ENCODE assay signal across 10 cellular contexts in the genomic region with DNA sequence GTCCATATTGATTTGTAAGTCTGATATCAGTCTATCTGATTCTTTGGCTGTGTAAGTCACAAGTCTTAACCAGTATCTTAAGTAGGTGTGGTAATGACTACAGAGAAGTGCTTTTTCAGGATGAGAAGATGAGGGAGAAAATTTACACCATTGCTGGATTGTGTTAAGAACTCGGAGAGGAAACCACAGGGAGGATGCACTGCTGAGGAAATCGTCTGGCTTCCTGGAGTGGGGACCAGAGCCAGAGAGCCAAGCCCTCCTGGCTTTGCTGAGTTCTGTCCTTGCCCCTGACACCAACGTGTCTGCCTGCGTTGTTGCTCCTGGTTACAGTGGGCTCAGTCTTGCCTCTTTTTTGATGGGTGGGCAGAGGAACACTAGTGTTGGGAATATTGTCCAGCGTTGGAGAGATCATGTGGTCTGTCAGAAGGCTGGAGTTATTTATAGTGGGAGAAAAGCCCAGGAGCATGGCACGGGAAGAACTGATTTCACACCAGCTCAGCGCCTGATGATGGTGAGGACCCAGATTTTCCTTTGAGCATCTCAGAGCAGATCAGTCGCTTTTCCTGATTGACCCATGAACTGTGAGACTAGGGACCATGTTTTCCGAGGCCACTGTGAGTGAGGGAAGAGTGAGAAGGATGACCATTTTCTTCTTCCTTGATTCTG. TPM values are rescaled to one million over a fixed set of nuclear protein-coding genes. Genes with fewer than 3 reads are reported as not detected.
A peak's percentile ranks its signal among the peaks of the same experiment; 100 is the strongest.
DNase-seq lines count a peak whose midpoint lies in the region; ATAC-seq and TF ChIP-seq lines count a peak whose summit lies in the region.
"Had no signal": no experiment of that assay in that cellular context is flagged by ENCODE, and none has a peak within 500 bp of the region (broad histone marks: within the 10 kb centered on the region; RNA-seq: fewer than 3 reads in every experiment).

No MANE protein-coding gene starts in this region.

- H3K9ac ChIP-seq in BLaER1 (peak overlapping the region; percentile 57; the same call in 1 of the 2 replicates), KMS-11 (no peak overlapping the region), endodermal cell (ENCODE audit: extremely low read depth, low read length, poor library complexity, severe bottlenecking) (no peak overlapping the region)

- H3K4me1 ChIP-seq in BLaER1 (peaks cover 89% of the 10 kb centered on the region), KMS-11 (ENCODE audit: low read depth, poor library complexity, severe bottlenecking) (peaks cover 96% of the 10 kb centered on the region), endodermal cell (ENCODE audit: control insufficient read depth, insufficient read depth, low read length) (peaks cover 15% of the 10 kb centered on the region)

- no peak overlapping the region for H2AFZ ChIP-seq in KMS-11 (ENCODE audit: low read depth)

- ATAC-seq in naive thymus-derived CD8-positive, alpha-beta T cell, result no peak
- ATAC-seq: HepG2 had no signal

- peaks cover 92% of the 10 kb centered on the region for H4K20me1 ChIP-seq in BLaER1
- H4K20me1 ChIP-seq in KMS-11 (ENCODE audit: insufficient read depth), result peaks cover 11% of the 10 kb centered on the region; the same call in 1 of the 2 replicates

- H3K4me3 Mint-ChIP-seq in brain (peak overlapping the region in 1 of 5 experiments; percentile 18), endodermal cell (no peak overlapping the region)
- peak overlapping the region in 9 of 10 donors; percentile 6 to 83 (median 62) for H3K4me3 Mint-ChIP-seq in naive thymus-derived CD8-positive, alpha-beta T cell

- DNase-seq in naive thymus-derived CD8-positive, alpha-beta T cell, result no peak
- DNase-seq in GM19238 (ENCODE audit: insufficient read length, low spot score) (no peak), D341Med (ENCODE audit: low spot score) (no peak), endodermal cell (no peak), foreskin fibroblast (no peak)
- DNase-seq: DMS153 had no signal

- TF ChIP-seq CTCF in KMS-11 (conservative IDR thresholded peaks at IDR 0.05; ENCODE audit: low read depth, low read length) (no peak), brain (conservative IDR thresholded peaks at IDR 0.05) (no peak), endodermal cell (conservative IDR thresholded peaks at IDR 0.05) (no peak), foreskin fibroblast (IDR thresholded peaks at IDR 0.05; ENCODE audit: low read depth, low read length) (no peak)

- H3K36me3 Mint-ChIP-seq in brain (peaks cover 5% of the 10 kb centered on the region), endodermal cell (ENCODE audit: low read depth) (peaks cover 7% of the 10 kb centered on the region)
- H3K36me3 Mint-ChIP-seq in naive thymus-derived CD8-positive, alpha-beta T cell, result peaks cover 0 to 5% (median 0%) of the 10 kb centered on the region in 3 donors

- POLR2A ChIA-PET in naive thymus-derived CD8-positive, alpha-beta T cell (lab: Charles Lee), result interaction anchor here (1.4 to 2.6 kb wide), 4 partner anchors 18 to 30 kb away, joined by 4 to 22 read pairs (median 6); partner anchors contain the start of gene MARK2

- peaks cover 73% of the 10 kb centered on the region for H3K4me1 Mint-ChIP-seq in brain
- peaks cover 48 to 87% (median 83%) of the 10 kb centered on the region in 4 donors for H3K4me1 Mint-ChIP-seq in naive thymus-derived CD8-positive, alpha-beta T cell
- peaks cover 50% of the 10 kb centered on the region for H3K4me1 Mint-ChIP-seq in endodermal cell

- H3K27me3 Mint-ChIP-seq in brain (no peaks in the 10 kb centered on the region), endodermal cell (ENCODE audit: insufficient read depth) (no peaks in the 10 kb centered on the region)
- H3K27me3 Mint-ChIP-seq in naive thymus-derived CD8-positive, alpha-beta T cell, result no peaks in the 10 kb centered on the region

- H3K27ac Mint-ChIP-seq in brain, result peak overlapping the region in 4 of 5 experiments; percentile 33 to 84 (median 52)
- H3K27ac Mint-ChIP-seq in naive thymus-derived CD8-positive, alpha-beta T cell, result peak overlapping the region in 9 of 10 donors; percentile 5 to 91 (median 69)
- H3K27ac Mint-ChIP-seq in endodermal cell, result no peak overlapping the region

- peak overlapping the region; percentile 75 for H3K4me2 ChIP-seq in BLaER1
- H3K4me2 ChIP-seq in KMS-11, result peak overlapping the region; percentile 29; the same call in 1 of the 2 replicates

- H3K27ac ChIP-seq in BLaER1 (peak overlapping the region; percentile 56; the same call in 1 of the 2 replicates), KMS-11 (no peak overlapping the region), endodermal cell (ENCODE audit: low read depth, low read length) (no peak overlapping the region)

- H3K36me3 ChIP-seq in BLaER1 (peaks cover 24% of the 10 kb centered on the region), KMS-11 (ENCODE audit: insufficient read depth) (no peaks in the 10 kb centered on the region), endodermal cell (ENCODE audit: control insufficient read depth, insufficient read depth, low read length) (peaks cover 5% of the 10 kb centered on the region)

- H3K4me3 ChIP-seq in BLaER1, result no peak overlapping the region
- H3K4me3 ChIP-seq in KMS-11 (IDR thresholded peaks at IDR 0.05; ENCODE audit: insufficient read depth, low read depth, low read length), result no peak overlapping the region
- no peak overlapping the region for H3K4me3 ChIP-seq in endodermal cell (ENCODE audit: low read length)
- no peak overlapping the region for H3K4me3 ChIP-seq in foreskin fibroblast (ENCODE audit: low read depth in 1 of 2, low read length in 2 of 2)

- peaks cover 64% of the 10 kb centered on the region for H3K79me2 ChIP-seq in KMS-11 (ENCODE audit: insufficient read depth, low read depth)

- 85 to 95% methylated on average over 6 to 9 of the region's 9 CpGs for WGBS in endodermal cell (ENCODE audit: insufficient coverage in 1 of 2, insufficient read length in 1 of 2), 2 experiments

- H3K9me3 ChIP-seq in BLaER1 (no peaks in the 10 kb centered on the region), endodermal cell (ENCODE audit: control insufficient read depth, low read length) (no peaks in the 10 kb centered on the region)

- H3K27me3 ChIP-seq in BLaER1 (no peaks in the 10 kb centered on the region), KMS-11 (ENCODE audit: insufficient read depth, low read depth) (no peaks in the 10 kb centered on the region), endodermal cell (ENCODE audit: control insufficient read depth, insufficient read depth, low read length, poor library complexity, severe bottlenecking) (no peaks in the 10 kb centered on the region)

- no peaks in the 10 kb centered on the region for H3K9me3 Mint-ChIP-seq in brain
- H3K9me3 Mint-ChIP-seq in naive thymus-derived CD8-positive, alpha-beta T cell, result no peaks in the 10 kb centered on the region
- H3K9me3 Mint-ChIP-seq in endodermal cell, result no peaks in the 10 kb centered on the region

RNA-seq across cellular contexts. Expression of gene MARK2, which starts 29.6 kb away (rescaled TPM):
- 46.6 TPM for polyA plus RNA-seq in brain (ENCODE audit: insufficient read depth, low read depth, low replicate concordance)
- total RNA-seq in naive thymus-derived CD8-positive, alpha-beta T cell, result 10 to 100 TPM; 64.8 to 74.5 TPM
- 10 to 100 TPM; 37.0 to 57.0 (median 40.3) TPM for polyA plus RNA-seq in naive thymus-derived CD8-positive, alpha-beta T cell
- total RNA-seq in endodermal cell, result 10 to 100 TPM; 39.7 to 39.8 TPM
- 26.6 TPM for polyA plus RNA-seq in endodermal cell (2013, experiment 1 of 2)
- 27.3 TPM for polyA plus RNA-seq in endodermal cell (2013, experiment 2 of 2)

RNA-seq across cellular contexts. Expression of gene RCOR2, which starts 48.4 kb away (rescaled TPM):
- 23.5 TPM for polyA plus RNA-seq in brain (ENCODE audit: insufficient read depth, low read depth, low replicate concordance)
- total RNA-seq in naive thymus-derived CD8-positive, alpha-beta T cell, result not detected
- under 1 TPM in 1 of 3 donors, not detected in 2; 0.14 TPM for polyA plus RNA-seq in naive thymus-derived CD8-positive, alpha-beta T cell
- 10 to 100 TPM; 45.0 to 51.4 TPM for total RNA-seq in endodermal cell
- polyA plus RNA-seq in endodermal cell (2013, experiment 1 of 2), result 111 TPM
- 95.2 TPM for polyA plus RNA-seq in endodermal cell (2013, experiment 2 of 2)

RNA-seq across cellular contexts. Expression of gene SPINDOC, which starts 55.3 kb away (rescaled TPM):
- polyA plus RNA-seq in brain (ENCODE audit: insufficient read depth, low read depth, low replicate concordance), result 43.6 TPM
- 10 to 100 TPM; 11.0 to 13.0 TPM for total RNA-seq in naive thymus-derived CD8-positive, alpha-beta T cell
- polyA plus RNA-seq in naive thymus-derived CD8-positive, alpha-beta T cell, result under 1 TPM; 0.47 to 0.66 (median 0.49) TPM
- total RNA-seq in endodermal cell, result 100 to 1,000 TPM in 1 of 2 donors, 10 to 100 TPM in 1; 96.1 to 103 TPM
- polyA plus RNA-seq in endodermal cell (2013, experiment 1 of 2), result 59.8 TPM
- 60.2 TPM for polyA plus RNA-seq in endodermal cell (2013, experiment 2 of 2)

Comparison
In these comparisons a context has a peak if more than half of its experiments do, and no peak if none do; other contexts are left out.
1. RNA of gene RCOR2, which starts 48.4 kb away (total RNA-seq): 45.0 to 51.4 TPM in endodermal cell; not detected in naive thymus-derived CD8-positive, alpha-beta T cell; every median in the first group is over 10 times any median in the second.
2. RNA of gene SPINDOC, which starts 55.3 kb away (total RNA-seq): 96.1 to 103 TPM in endodermal cell; 11.0 to 13.0 TPM in naive thymus-derived CD8-positive, alpha-beta T cell; every median in the first group is over 4 times any median in the second.